Comparison of ENCODE assay signal across 15 cellular contexts in genomic region chr7:92693519-92693918, GRCh38.
"Had no signal": no experiment of that assay in that cellular context is flagged by ENCODE, and none has a peak within 500 bp of the region (broad histone marks: within the 10 kb centered on the region; RNA-seq: fewer than 3 reads in every experiment).

No MANE protein-coding gene starts in this region.

- H3K27ac ChIP-seq: ascending aorta, colonic mucosa, foreskin keratinocyte, parathyroid adenoma had no signal

- H3K9me3 ChIP-seq: ascending aorta, colonic mucosa had no signal

- H3K27me3 ChIP-seq: ascending aorta, cardiac muscle cell, colonic mucosa, foreskin keratinocyte had no signal

- H3K4me3 ChIP-seq: ascending aorta, cardiac muscle cell, colonic mucosa had no signal

- H3K4me3 Mint-ChIP-seq: activated CD8-positive, alpha-beta memory T cell treated with anti-CD3 and anti-CD28 coated beads, Interleukin-2, amount 10 ng/mL, durations not matched to agents 7 days and 5 days; T-helper 2 cell treated with Interferon-gamma antibody and Interleukin-4, amounts not matched to agents 5 μg/mL and 100 μg/mL, for 36 hours had no signal

- ATAC-seq: activated CD8-positive, alpha-beta memory T cell treated with anti-CD3 and anti-CD28 coated beads, Interleukin-2, amount 10 ng/mL, durations not matched to agents 7 days and 5 days; foreskin keratinocyte had no signal

- H2AFZ ChIP-seq: parathyroid adenoma had no signal

- H3K27ac Mint-ChIP-seq: activated CD8-positive, alpha-beta memory T cell treated with anti-CD3 and anti-CD28 coated beads, Interleukin-2, amount 10 ng/mL, durations not matched to agents 7 days and 5 days; activated T-helper 2 cell treated with anti-CD3 and anti-CD28 coated beads, Interferon-gamma antibody, Interleukin-2, Interleukin-4, amounts not matched to agents 10 μg/mL and 5 μg/mL and 100 μg/mL, durations not matched to agents 14 hours and 24 hours and 36 hours; T-helper 2 cell treated with Interferon-gamma antibody and Interleukin-4, amounts not matched to agents 5 μg/mL and 100 μg/mL, for 36 hours had no signal

- H3K36me3 ChIP-seq: ascending aorta, cardiac muscle cell, colonic mucosa had no signal

- DNase-seq: activated CD4-positive, alpha-beta T cell treated with anti-CD3 and anti-CD28 coated beads, Interleukin-2, amount 50 U/mL, for 4 hours; activated CD8-positive, alpha-beta memory T cell treated with anti-CD3 and anti-CD28 coated beads, Interleukin-2, amount 10 ng/mL, durations not matched to agents 7 days and 5 days; colonic mucosa; foreskin keratinocyte; mammary epithelial cell; stimulated activated CD4-positive, alpha-beta T cell treated with anti-CD3 and anti-CD28 coated beads, Interleukin-15, amount 100 ng/mL, for 24 hours; stimulated activated CD4-positive, alpha-beta T cell treated with anti-CD3 and anti-CD28 coated beads, Interleukin-4, amount 100 ng/mL, for 24 hours; SW 1271 had no signal

- H3K27me3 Mint-ChIP-seq: activated CD8-positive, alpha-beta memory T cell treated with anti-CD3 and anti-CD28 coated beads, Interleukin-2, amount 10 ng/mL, durations not matched to agents 7 days and 5 days had no signal

- H3K9ac ChIP-seq: parathyroid adenoma had no signal

- FAIRE-seq: endothelial cell of umbilical vein, urothelium cell line had no signal
